Comparison of ENCODE assay signal across 19 cellular contexts in the genomic region with DNA sequence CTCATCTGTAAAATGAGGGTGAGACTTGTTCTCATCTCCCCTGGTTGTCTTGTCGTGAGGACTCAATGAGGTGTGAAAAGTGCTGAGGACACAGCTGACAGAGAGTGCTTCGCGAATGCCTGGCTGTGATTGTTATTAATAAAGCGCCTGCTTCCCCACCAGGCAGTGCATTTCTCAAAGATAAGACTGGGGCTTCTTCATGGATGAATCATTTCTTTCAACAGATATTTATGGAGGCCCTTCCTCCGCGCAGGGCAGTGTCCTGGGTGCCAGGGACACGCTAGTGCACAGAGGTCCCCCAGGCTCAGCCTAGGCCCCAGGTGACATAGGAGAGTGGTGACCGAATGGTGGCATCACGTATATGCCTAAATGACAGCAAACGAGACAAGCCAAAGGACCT. TPM values are rescaled to one million over a fixed set of nuclear protein-coding genes. Genes with fewer than 3 reads are reported as not detected.
"Had no signal": no experiment of that assay in that cellular context is flagged by ENCODE, and none has a peak within 500 bp of the region (broad histone marks: within the 10 kb centered on the region; RNA-seq: fewer than 3 reads in every experiment).

No MANE protein-coding gene starts in this region.

- ATAC-seq: activated CD4-positive, alpha-beta T cell treated with anti-CD3 and anti-CD28 coated beads for 36 hours; effector memory CD8-positive, alpha-beta T cell; gastroesophageal sphincter; naive thymus-derived CD4-positive, alpha-beta T cell; psoas muscle; stimulated activated naive CD8-positive, alpha-beta T cell treated with anti-CD3 and anti-CD28 coated beads, Interleukin-15, amount 100 ng/mL, for 72 hours; upper lobe of right lung had no signal

- DNase-seq: activated CD4-positive, alpha-beta memory T cell treated with anti-CD3 and anti-CD28 coated beads, Interleukin-2, amount 10 ng/mL, durations not matched to agents 7 days and 5 days; activated CD4-positive, alpha-beta T cell treated with anti-CD3 and anti-CD28 coated beads for 36 hours; activated T-cell treated with anti-CD3 and anti-CD28 coated beads, Interleukin-2, amount 50 U/mL, for 48 hours; effector memory CD8-positive, alpha-beta T cell; midbrain; naive thymus-derived CD4-positive, alpha-beta T cell; nucleus accumbens; psoas muscle; sigmoid colon; stimulated activated CD4-positive, alpha-beta T cell treated with anti-CD3 and anti-CD28 coated beads, Interleukin-4, amount 100 ng/mL, for 24 hours; stimulated activated naive CD8-positive, alpha-beta T cell treated with anti-CD3 and anti-CD28 coated beads, Interleukin-15, amount 100 ng/mL, for 72 hours; testis; upper lobe of right lung had no signal

- H3K4me3 ChIP-seq: coronary artery, gastroesophageal sphincter, hepatocyte, lung, psoas muscle, sigmoid colon, testis, upper lobe of right lung had no signal

- H2AFZ ChIP-seq: hepatocyte had no signal

- H3K27me3 ChIP-seq: hepatocyte, sigmoid colon, testis, upper lobe of right lung had no signal

- H3K79me2 ChIP-seq: hepatocyte had no signal

- H3K36me3 ChIP-seq: gastroesophageal sphincter, sigmoid colon, upper lobe of right lung, WERI-Rb-1 had no signal

- H3K4me2 ChIP-seq: hepatocyte had no signal

- H3K4me1 ChIP-seq: psoas muscle had no signal

- H3K9me3 ChIP-seq: gastroesophageal sphincter, psoas muscle, sigmoid colon, testis, upper lobe of right lung had no signal

- H3K27ac ChIP-seq: coronary artery, epithelial cell of prostate, gastroesophageal sphincter, hepatocyte, psoas muscle, sigmoid colon, testis, upper lobe of right lung, WERI-Rb-1 had no signal

RNA-seq across cellular contexts. Expression of a gene that starts 34.3 kb away (rescaled TPM):
- polyA plus RNA-seq: naive thymus-derived CD4-positive, alpha-beta T cell had no signal
